ENCODE assay signal across 26 cellular contexts in genomic region chr14:95085321-95085720, GRCh38.
"Had no signal": no experiment of that assay in that cellular context is flagged by ENCODE, and none has a peak within 500 bp of the region (broad histone marks: within the 10 kb centered on the region; RNA-seq: fewer than 3 reads in every experiment).

No MANE protein-coding gene starts in this region.

- H3K4me1 ChIP-seq: adrenal gland, colonic mucosa, gastrocnemius medialis, pancreas, psoas muscle, right atrium auricular region, tibial artery, uterus had no signal

- ATAC-seq: activated CD8-positive, alpha-beta T cell treated with anti-CD3 and anti-CD28 coated beads, Interleukin-2, amount 10 ng/mL, durations not matched to agents 7 days and 5 days; activated naive CD4-positive, alpha-beta T cell treated with anti-CD3 and anti-CD28 coated beads, Interleukin-2, amount 50 U/mL, for 72 hours; effector memory CD8-positive, alpha-beta T cell; esophagus mucosa; gastrocnemius medialis; left cardiac atrium; natural killer cell; pancreas; psoas muscle; stimulated activated naive CD8-positive, alpha-beta T cell treated with anti-CD3 and anti-CD28 coated beads, Interleukin-15, amount 100 ng/mL, for 72 hours had no signal

- H3K4me3 ChIP-seq: adrenal gland, colonic mucosa, dorsolateral prefrontal cortex, gastrocnemius medialis, pancreas, psoas muscle, right atrium auricular region, tibial artery, uterus had no signal

- H3K9me3 ChIP-seq: adrenal gland, colonic mucosa, gastrocnemius medialis, pancreas, psoas muscle, right atrium auricular region, tibial artery, uterus had no signal

- H3K36me3 ChIP-seq: uterus had no signal

- H3K4me1 Mint-ChIP-seq: natural killer cell; stimulated activated naive CD8-positive, alpha-beta T cell treated with anti-CD3 and anti-CD28 coated beads, Interleukin-15, amount 100 ng/mL, for 72 hours had no signal

- H3K9me3 Mint-ChIP-seq: activated T-helper 1 cell treated with anti-CD3 and anti-CD28 coated beads, Interleukin-12 subunit alpha, Interleukin-12 subunit beta, Interleukin-2, Interleukin-4 antibody, amounts not matched to agents 30 ng/mL and 10 ng/mL and 1 ng/mL, durations not matched to agents 14 hours and 24 hours and 36 hours; effector memory CD8-positive, alpha-beta T cell; natural killer cell; T-helper 2 cell treated with Interferon-gamma antibody and Interleukin-4, amounts not matched to agents 5 μg/mL and 100 μg/mL, for 36 hours had no signal

- DNase-seq: activated CD4-positive, alpha-beta T cell treated with anti-CD3 and anti-CD28 coated beads for 1 hour; activated CD4-positive, alpha-beta T cell treated with anti-CD3 and anti-CD28 coated beads, Interleukin-2, amount 50 U/mL, for 1 hour; activated CD8-positive, alpha-beta T cell treated with anti-CD3 and anti-CD28 coated beads, Interleukin-2, amount 10 ng/mL, durations not matched to agents 7 days and 5 days; activated gamma-delta T cell; adrenal gland; central memory CD4-positive, alpha-beta T cell; colonic mucosa; dorsolateral prefrontal cortex; effector memory CD8-positive, alpha-beta T cell; gastrocnemius medialis; hippocampal formation; left cardiac atrium; mesendoderm; natural killer cell; pancreas; psoas muscle; stimulated activated CD4-positive, alpha-beta T cell treated with anti-CD3 and anti-CD28 coated beads, Interleukin-12 subunit alpha, Interleukin-12 subunit beta, amount 100 ng/mL, for 4 hours; stimulated activated CD4-positive, alpha-beta T cell treated with anti-CD3 and anti-CD28 coated beads, Interleukin-4, amount 100 ng/mL, for 4 hours; stimulated activated naive CD8-positive, alpha-beta T cell treated with anti-CD3 and anti-CD28 coated beads, Interleukin-15, amount 100 ng/mL, for 72 hours; tibial artery; uterus had no signal

- H3K4me3 Mint-ChIP-seq: activated CD8-positive, alpha-beta T cell treated with anti-CD3 and anti-CD28 coated beads, Interleukin-2, amount 10 ng/mL, durations not matched to agents 7 days and 5 days; activated T-helper 1 cell treated with anti-CD3 and anti-CD28 coated beads, Interleukin-12 subunit alpha, Interleukin-12 subunit beta, Interleukin-2, Interleukin-4 antibody, amounts not matched to agents 30 ng/mL and 10 ng/mL and 1 ng/mL, durations not matched to agents 14 hours and 24 hours and 36 hours; effector memory CD8-positive, alpha-beta T cell; natural killer cell; stimulated activated naive CD8-positive, alpha-beta T cell treated with anti-CD3 and anti-CD28 coated beads, Interleukin-15, amount 100 ng/mL, for 72 hours; T-helper 2 cell treated with Interferon-gamma antibody and Interleukin-4, amounts not matched to agents 5 μg/mL and 100 μg/mL, for 36 hours had no signal

- H3K27me3 ChIP-seq: adrenal gland, colonic mucosa, dorsolateral prefrontal cortex, gastrocnemius medialis, pancreas, right atrium auricular region, tibial artery, uterus had no signal

- H3K27ac ChIP-seq: adrenal gland, colonic mucosa, gastrocnemius medialis, pancreas, psoas muscle, right atrium auricular region, tibial artery, uterus had no signal

- H3K27ac Mint-ChIP-seq: activated CD8-positive, alpha-beta T cell treated with anti-CD3 and anti-CD28 coated beads, Interleukin-2, amount 10 ng/mL, durations not matched to agents 7 days and 5 days; activated T-helper 1 cell treated with anti-CD3 and anti-CD28 coated beads, Interleukin-12 subunit alpha, Interleukin-12 subunit beta, Interleukin-2, Interleukin-4 antibody, amounts not matched to agents 30 ng/mL and 10 ng/mL and 1 ng/mL, durations not matched to agents 14 hours and 24 hours and 36 hours; T-helper 2 cell treated with Interferon-gamma antibody and Interleukin-4, amounts not matched to agents 5 μg/mL and 100 μg/mL, for 36 hours had no signal

- H3K27me3 Mint-ChIP-seq: effector memory CD8-positive, alpha-beta T cell; stimulated activated naive CD8-positive, alpha-beta T cell treated with anti-CD3 and anti-CD28 coated beads, Interleukin-15, amount 100 ng/mL, for 72 hours had no signal
